ENCODE assay signal across 18 cellular contexts in the genomic region with DNA sequence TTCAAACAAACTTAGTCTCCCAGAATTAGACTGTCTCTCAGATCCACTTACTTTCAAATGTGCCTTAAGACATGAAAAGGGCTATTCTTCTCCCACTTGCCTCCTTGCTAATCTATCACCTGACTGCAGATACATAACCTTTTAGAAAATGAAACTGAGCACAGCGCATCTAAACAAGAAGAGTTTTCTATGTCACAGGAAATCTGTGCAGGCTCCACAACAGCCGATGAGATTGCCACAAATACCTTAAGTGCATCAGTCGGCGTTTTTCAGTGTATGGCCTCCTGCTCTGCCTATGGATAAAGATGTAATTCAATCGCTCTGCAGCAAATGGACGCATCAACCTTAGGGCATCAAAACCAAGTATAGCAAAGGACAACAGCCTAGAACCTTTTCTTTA.
DNase-seq lines count a peak whose midpoint lies in the region; ATAC-seq lines count a peak whose summit lies in the region.
"Had no signal": no experiment of that assay in that cellular context is flagged by ENCODE, and none has a peak within 500 bp of the region (broad histone marks: within the 10 kb centered on the region; RNA-seq: fewer than 3 reads in every experiment).

No MANE protein-coding gene starts in this region.

- no peaks in the 10 kb centered on the region for H3K9me3 Mint-ChIP-seq in activated T-cell treated with anti-CD3 and anti-CD28 coated beads, Interleukin-2, amount 50 U/mL, for 72 hours
- H3K9me3 Mint-ChIP-seq in T-helper 1 cell treated with Interleukin-12 subunit alpha and Interleukin-12 subunit beta and Interleukin-4 antibody, amounts not matched to agents 30 μg/mL and 1 μg/mL, for 36 hours: no peaks in the 10 kb centered on the region
- H3K9me3 Mint-ChIP-seq in central memory CD8-positive, alpha-beta T cell: no peaks in the 10 kb centered on the region
- H3K9me3 Mint-ChIP-seq in stimulated activated memory B cell treated with anti-CD40 and anti-IgM and Interleukin-4, amounts not matched to agents 10 μg/mL and 1 μg/mL and 100 μg/mL, for 72 hours: no peaks in the 10 kb centered on the region
- H3K9me3 Mint-ChIP-seq: dendritic cell treated with granulocyte-macrophage colony-stimulating factor and Interleukin-4, amounts not matched to agents 40 ng/mL and 50 ng/mL, for 4 days had no signal

- peak; percentile 36 to 74 for ATAC-seq in activated T-cell treated with anti-CD3 and anti-CD28 coated beads, Interleukin-2, amount 50 U/mL, for 72 hours (replicated peaks in 1 of 2)
- ATAC-seq in central memory CD8-positive, alpha-beta T cell (replicated peaks; ENCODE audit: extremely low read depth, poor library complexity, severe bottlenecking): peak; percentile 43
- ATAC-seq in stimulated activated memory B cell treated with anti-CD40 and anti-IgM and Interleukin-4, amounts not matched to agents 10 μg/mL and 1 μg/mL and 100 μg/mL, for 72 hours: no peak
- ATAC-seq in GM19328 (IDR thresholded peaks at IDR 0.05; ENCODE audit: unreplicated experiment): no peak
- no peak for ATAC-seq in HG02798 (IDR thresholded peaks at IDR 0.05; ENCODE audit: poor library complexity, unreplicated experiment)
- ATAC-seq: GM12878 had no signal

- H3K4me1 Mint-ChIP-seq in activated T-cell treated with anti-CD3 and anti-CD28 coated beads, Interleukin-2, amount 50 U/mL, for 72 hours (ENCODE audit: low read depth): peaks cover 81% of the 10 kb centered on the region
- peaks cover 23% of the 10 kb centered on the region for H3K4me1 Mint-ChIP-seq in T-helper 1 cell treated with Interleukin-12 subunit alpha and Interleukin-12 subunit beta and Interleukin-4 antibody, amounts not matched to agents 30 μg/mL and 1 μg/mL, for 36 hours (ENCODE audit: low read depth)
- peaks cover 57% of the 10 kb centered on the region for H3K4me1 Mint-ChIP-seq in central memory CD8-positive, alpha-beta T cell
- H3K4me1 Mint-ChIP-seq in stimulated activated memory B cell treated with anti-CD40 and anti-IgM and Interleukin-4, amounts not matched to agents 10 μg/mL and 1 μg/mL and 100 μg/mL, for 72 hours: peaks cover 37% of the 10 kb centered on the region

- H3K36me3 Mint-ChIP-seq in activated T-cell treated with anti-CD3 and anti-CD28 coated beads, Interleukin-2, amount 50 U/mL, for 72 hours (ENCODE audit: insufficient read depth in 2 of 2): peaks cover 14 to 47% of the 10 kb centered on the region in 2 donors
- peaks cover 37% of the 10 kb centered on the region for H3K36me3 Mint-ChIP-seq in T-helper 1 cell treated with Interleukin-12 subunit alpha and Interleukin-12 subunit beta and Interleukin-4 antibody, amounts not matched to agents 30 μg/mL and 1 μg/mL, for 36 hours (ENCODE audit: low read depth)
- H3K36me3 Mint-ChIP-seq in central memory CD8-positive, alpha-beta T cell (ENCODE audit: insufficient read depth): peaks cover 38% of the 10 kb centered on the region
- peaks cover 74% of the 10 kb centered on the region for H3K36me3 Mint-ChIP-seq in stimulated activated memory B cell treated with anti-CD40 and anti-IgM and Interleukin-4, amounts not matched to agents 10 μg/mL and 1 μg/mL and 100 μg/mL, for 72 hours

- no peaks in the 10 kb centered on the region for H3K27me3 Mint-ChIP-seq in activated T-cell treated with anti-CD3 and anti-CD28 coated beads, Interleukin-2, amount 50 U/mL, for 72 hours (ENCODE audit: low read depth)
- H3K27me3 Mint-ChIP-seq in T-helper 1 cell treated with Interleukin-12 subunit alpha and Interleukin-12 subunit beta and Interleukin-4 antibody, amounts not matched to agents 30 μg/mL and 1 μg/mL, for 36 hours (ENCODE audit: low read depth): no peaks in the 10 kb centered on the region
- H3K27me3 Mint-ChIP-seq in central memory CD8-positive, alpha-beta T cell: no peaks in the 10 kb centered on the region
- H3K27me3 Mint-ChIP-seq in stimulated activated memory B cell treated with anti-CD40 and anti-IgM and Interleukin-4, amounts not matched to agents 10 μg/mL and 1 μg/mL and 100 μg/mL, for 72 hours: no peaks in the 10 kb centered on the region
- H3K27me3 Mint-ChIP-seq: dendritic cell treated with granulocyte-macrophage colony-stimulating factor and Interleukin-4, amounts not matched to agents 40 ng/mL and 50 ng/mL, for 4 days had no signal

- DNase-seq in activated T-cell treated with anti-CD3 and anti-CD28 coated beads, Interleukin-2, amount 50 U/mL, for 72 hours: no peak
- no peak for DNase-seq in activated T-cell treated with anti-CD3 and anti-CD28 coated beads, Interleukin-2, amount 50 U/mL, for 48 hours
- DNase-seq in central memory CD8-positive, alpha-beta T cell (ENCODE audit: low spot score in 2 of 2): no peak
- DNase-seq in GDM1 (lab: John Stamatoyannopoulos, UW): no peak
- DNase-seq: activated CD4-positive, alpha-beta T cell treated with anti-CD3 and anti-CD28 coated beads, Interleukin-2, amount 50 U/mL, for 1 hour; activated effector memory CD4-positive, alpha-beta T cell treated with anti-CD3 and anti-CD28 coated beads, Interleukin-2, amount 50 U/mL, for 16 hours; COR-L47; Kasumi-1; mammary epithelial cell; NCI-H1417 treated with DMSO at 0.1 percent for 48 hours; stimulated activated CD4-positive, alpha-beta T cell treated with anti-CD3 and anti-CD28 coated beads, Interleukin-15, amount 100 ng/mL, for 24 hours had no signal

- H3K27ac Mint-ChIP-seq in activated T-cell treated with anti-CD3 and anti-CD28 coated beads, Interleukin-2, amount 50 U/mL, for 72 hours: peak overlapping the region; percentile 36
- H3K27ac Mint-ChIP-seq in T-helper 1 cell treated with Interleukin-12 subunit alpha and Interleukin-12 subunit beta and Interleukin-4 antibody, amounts not matched to agents 30 μg/mL and 1 μg/mL, for 36 hours: peak overlapping the region; percentile 18
- no peak overlapping the region for H3K27ac Mint-ChIP-seq in central memory CD8-positive, alpha-beta T cell (ENCODE audit: low read depth)
- peak overlapping the region; percentile 14 for H3K27ac Mint-ChIP-seq in stimulated activated memory B cell treated with anti-CD40 and anti-IgM and Interleukin-4, amounts not matched to agents 10 μg/mL and 1 μg/mL and 100 μg/mL, for 72 hours
- H3K27ac Mint-ChIP-seq: brain; dendritic cell treated with granulocyte-macrophage colony-stimulating factor and Interleukin-4, amounts not matched to agents 40 ng/mL and 50 ng/mL, for 4 days had no signal

- peak overlapping the region; percentile 47 to 49 for H3K4me3 Mint-ChIP-seq in activated T-cell treated with anti-CD3 and anti-CD28 coated beads, Interleukin-2, amount 50 U/mL, for 72 hours
- H3K4me3 Mint-ChIP-seq in T-helper 1 cell treated with Interleukin-12 subunit alpha and Interleukin-12 subunit beta and Interleukin-4 antibody, amounts not matched to agents 30 μg/mL and 1 μg/mL, for 36 hours: peak overlapping the region; percentile 1
- H3K4me3 Mint-ChIP-seq in central memory CD8-positive, alpha-beta T cell: no peak overlapping the region
- H3K4me3 Mint-ChIP-seq in stimulated activated memory B cell treated with anti-CD40 and anti-IgM and Interleukin-4, amounts not matched to agents 10 μg/mL and 1 μg/mL and 100 μg/mL, for 72 hours: no peak overlapping the region
- H3K4me3 Mint-ChIP-seq: brain; dendritic cell treated with granulocyte-macrophage colony-stimulating factor and Interleukin-4, amounts not matched to agents 40 ng/mL and 50 ng/mL, for 4 days had no signal

Comparison
In these comparisons a context has a peak if more than half of its experiments do, and no peak if none do; other contexts are left out.
1. ATAC-seq: peak in activated T-cell treated with anti-CD3 and anti-CD28 coated beads, Interleukin-2, amount 50 U/mL, for 72 hours (2 of 2) and central memory CD8-positive, alpha-beta T cell (single experiment); none in stimulated activated memory B cell treated with anti-CD40 and anti-IgM and Interleukin-4, amounts not matched to agents 10 μg/mL and 1 μg/mL and 100 μg/mL, for 72 hours (single experiment), GM19328 (single experiment) and HG02798 (single experiment).
2. H3K4me3 Mint-ChIP-seq: peak in activated T-cell treated with anti-CD3 and anti-CD28 coated beads, Interleukin-2, amount 50 U/mL, for 72 hours (2 of 2) and T-helper 1 cell treated with Interleukin-12 subunit alpha and Interleukin-12 subunit beta and Interleukin-4 antibody, amounts not matched to agents 30 μg/mL and 1 μg/mL, for 36 hours (single experiment); none in central memory CD8-positive, alpha-beta T cell (single experiment) and stimulated activated memory B cell treated with anti-CD40 and anti-IgM and Interleukin-4, amounts not matched to agents 10 μg/mL and 1 μg/mL and 100 μg/mL, for 72 hours (single experiment).